Comparison of ENCODE assay signal across 24 cellular contexts in genomic region chrX:117376460-117376859, GRCh38.
A peak's percentile ranks its signal among the peaks of the same experiment; 100 is the strongest.
DNase-seq lines count a peak whose midpoint lies in the region; ATAC-seq and TF ChIP-seq lines count a peak whose summit lies in the region.
"Had no signal": no experiment of that assay in that cellular context is flagged by ENCODE, and none has a peak within 500 bp of the region (broad histone marks: within the 10 kb centered on the region; RNA-seq: fewer than 3 reads in every experiment).

No MANE protein-coding gene starts in this region.

- H3K4me1 ChIP-seq in IMR-90 (ENCODE audit: control insufficient read depth, insufficient read depth, low read length) = no peaks in the 10 kb centered on the region
- H3K4me1 ChIP-seq: sigmoid colon, transverse colon had no signal

- no peak overlapping the region for H3K4me2 ChIP-seq in IMR-90 (ENCODE audit: low read depth, low read length)
- H3K4me2 ChIP-seq: SK-N-SH had no signal

- H3K9me1 ChIP-seq in IMR-90 (ENCODE audit: insufficient read depth, low read length) = no peaks in the 10 kb centered on the region

- H3K27me3 ChIP-seq in IMR-90 (ENCODE audit: control insufficient read depth, insufficient read depth, low read length) = no peaks in the 10 kb centered on the region
- H3K27me3 ChIP-seq: ovary, sigmoid colon, transverse colon had no signal

- POLR2A ChIA-PET in IMR-90 (lab: Charles Lee; ENCODE audit: unreplicated experiment) = no interaction called here
- POLR2A ChIA-PET in RWPE1 (lab: Yijun Ruan, JAX; ENCODE audit: low non-redundant PET) = no interaction called here

- H4K8ac ChIP-seq in IMR-90 (ENCODE audit: low read depth in 2 of 2, low read length in 2 of 2) = no peak overlapping the region

- no TSS peak for BruUV-seq in IMR-90 (replicated peaks; lab: Mats Ljungman, UMichigan)

- no peak for TF ChIP-seq RAD21 in IMR-90 (IDR thresholded peaks at IDR 0.05; ENCODE audit: low read length)

- H2BK120ac ChIP-seq in IMR-90 (ENCODE audit: low read depth, low read length) = no peak overlapping the region

- H4K20me1 ChIP-seq in IMR-90 (ENCODE audit: insufficient read depth, low read length) = no peaks in the 10 kb centered on the region

- no peak overlapping the region for H3K18ac ChIP-seq in IMR-90 (ENCODE audit: low read depth, low read length)

- intact Hi-C loops in IMR-90 (cut with micrococcal nuclease) = no loop called here

- dilution Hi-C loops in IMR-90 (cut with HindIII; ENCODE audit: low sequenced_read_pairs, unreplicated experiment) = no loop called here

- H3K14ac ChIP-seq in IMR-90 (replicated peaks; ENCODE audit: low read depth, low read length) = no peak overlapping the region

- no peak overlapping the region for H2BK15ac ChIP-seq in IMR-90 (ENCODE audit: low read depth, low read length)

- H3K79me1 ChIP-seq in IMR-90 (ENCODE audit: low read depth in 1 of 2, low read length in 2 of 2) = no peaks in the 10 kb centered on the region

- no peak overlapping the region for H2AFZ ChIP-seq in IMR-90 (replicated peaks; ENCODE audit: low read length, poor library complexity)

- H4K91ac ChIP-seq in IMR-90 (ENCODE audit: insufficient read depth, low read depth, low read length) = no peak overlapping the region

- no peak overlapping the region for H3K27ac ChIP-seq in IMR-90 (ENCODE audit: insufficient read depth, low read length)
- H3K27ac ChIP-seq in RWPE1 = no peak overlapping the region
- H3K27ac ChIP-seq: ovary, sigmoid colon, transverse colon had no signal

- H2AK9ac ChIP-seq in IMR-90 (replicated peaks; ENCODE audit: low read depth, low read length, poor library complexity) = no peak overlapping the region

- no peak overlapping the region for H4K5ac ChIP-seq in IMR-90 (ENCODE audit: low read depth, low read length)

- ATAC-seq in IMR-90 (ENCODE audit: low read depth) = no peak
- ATAC-seq: activated CD8-positive, alpha-beta T cell treated with anti-CD3 and anti-CD28 coated beads, Interleukin-2, amount 10 ng/mL, durations not matched to agents 7 days and 5 days; effector memory CD8-positive, alpha-beta T cell; natural killer cell had no signal

- H2AK5ac ChIP-seq in IMR-90 (ENCODE audit: low read depth, low read length) = no peak overlapping the region

- H3K56ac ChIP-seq in IMR-90 (ENCODE audit: extremely low read depth, insufficient read depth, low read length) = no peak overlapping the region

- CTCF ChIA-PET in IMR-90 (lab: Yijun Ruan, JAX) = no interaction called here
- CTCF ChIA-PET in RWPE1 (lab: Yijun Ruan, JAX) = no interaction called here

- no peak overlapping the region for H3K4ac ChIP-seq in IMR-90 (ENCODE audit: low read depth, low read length)

- no peak overlapping the region for H2BK5ac ChIP-seq in IMR-90 (ENCODE audit: low read depth, low read length, poor library complexity, severe bottlenecking)

- no peak overlapping the region for H3K23ac ChIP-seq in IMR-90 (ENCODE audit: low read depth, low read length)

- in situ Hi-C loops in IMR-90 (cut with MboI; ENCODE audit: low sequenced_read_pairs) = no loop called here

- no peak for TF ChIP-seq POLR2A in IMR-90 (IDR thresholded peaks at IDR 0.05; ENCODE audit: low read depth, low read length)

- no peak for TF ChIP-seq CTCF in IMR-90 (conservative IDR thresholded peaks at IDR 0.05; ENCODE audit: low read depth, low read length)
- no peak for TF ChIP-seq CTCF in RWPE1 (conservative IDR thresholded peaks at IDR 0.05; ENCODE audit: low read depth)
- TF ChIP-seq CTCF in fibroblast of villous mesenchyme (IDR thresholded peaks at IDR 0.05; ENCODE audit: insufficient read depth, low read depth, low read length) = no peak

- H3K4me3 ChIP-seq in IMR-90 (ENCODE audit: insufficient read depth, low read depth, low read length) (no peak overlapping the region), fibroblast of villous mesenchyme (ENCODE audit: low read depth, low read length) (no peak overlapping the region)
- H3K4me3 ChIP-seq: ovary, sigmoid colon, transverse colon had no signal

- DNase-seq in IMR-90 = no peak
- peak; percentile 46 for DNase-seq in RWPE1 (ENCODE audit: low spot score)
- DNase-seq in fibroblast of villous mesenchyme (ENCODE audit: low read depth) = peak; percentile 1
- DNase-seq in renal cortical epithelial cell (ENCODE audit: low read depth) = peak; percentile 95
- DNase-seq in A172 (ENCODE audit: low spot score) = no peak
- no peak for DNase-seq in NCI-H187 (lab: John Stamatoyannopoulos, UW)
- no peak for DNase-seq in GDM1 (lab: John Stamatoyannopoulos, UW)
- DNase-seq: activated CD8-positive, alpha-beta T cell treated with anti-CD3 and anti-CD28 coated beads, Interleukin-2, amount 10 ng/mL, durations not matched to agents 7 days and 5 days; activated naive CD4-positive, alpha-beta T cell treated with anti-CD3 and anti-CD28 coated beads for 36 hours; activated T-cell treated with anti-CD3 and anti-CD28 coated beads, Interleukin-2, amount 50 U/mL, for 24 hours; aorta; effector memory CD8-positive, alpha-beta T cell; H7; islet precursor cell; natural killer cell; NCI-H146; NCI-H82; ovary; sigmoid colon; SK-N-SH; stimulated activated CD4-positive, alpha-beta T cell treated with anti-CD3 and anti-CD28 coated beads, Interleukin-1b, Interleukin-23, amount 100 ng/mL, for 48 hours; stimulated activated naive CD4-positive, alpha-beta T cell treated with Interleukin-2 at 50 U/mL for 16 hours; T-helper 9 cell; transverse colon had no signal

- H3K9me3 ChIP-seq in IMR-90 (ENCODE audit: control insufficient read depth, insufficient read depth, low read length) = no peaks in the 10 kb centered on the region
- H3K9me3 ChIP-seq: ovary, sigmoid colon, SK-N-SH, transverse colon had no signal

- H2BK20ac ChIP-seq in IMR-90 (ENCODE audit: low read depth, low read length) = no peak overlapping the region

- H3K9ac ChIP-seq in IMR-90 (ENCODE audit: low read depth, low read length) = no peak overlapping the region
- H3K9ac ChIP-seq: SK-N-SH had no signal

- no peaks in the 10 kb centered on the region for H3K36me3 ChIP-seq in IMR-90 (ENCODE audit: control insufficient read depth, insufficient read depth, low read length)
- H3K36me3 ChIP-seq: ovary, sigmoid colon, transverse colon had no signal

TF ChIP-seq in IMR-90, 13 proteins besides CTCF, POLR2A, EP300 and RAD21:
- TF ChIP-seq RCOR1 (IDR thresholded peaks at IDR 0.05; ENCODE audit: insufficient replicate concordance, low read length) = no peak
- peak; percentile 52; the same call in 1 of the 2 replicates for TF ChIP-seq CEBPB (IDR thresholded peaks at IDR 0.05; ENCODE audit: low read depth, low read length)

Comparison
In these comparisons a context has a peak if more than half of its experiments do, and no peak if none do; other contexts are left out.
1. DNase-seq: peak in RWPE1 (single experiment), fibroblast of villous mesenchyme (single experiment) and renal cortical epithelial cell (single experiment); none in IMR-90 (single experiment), A172 (single experiment), NCI-H187 (0 of 2) and GDM1 (single experiment).